31 cellular contexts compared by ENCODE assay signal in genomic region chr4:27059446-27059845, GRCh38.
"Had no signal": no experiment of that assay in that cellular context is flagged by ENCODE, and none has a peak within 500 bp of the region (broad histone marks: within the 10 kb centered on the region; RNA-seq: fewer than 3 reads in every experiment).

No MANE protein-coding gene starts in this region.

- H3K4me3 ChIP-seq: ascending aorta, breast epithelium, coronary artery, dorsolateral prefrontal cortex, esophagus squamous epithelium, gastroesophageal sphincter, heart right ventricle had no signal

- H3K36me3 ChIP-seq: ascending aorta, breast epithelium, esophagus squamous epithelium, gastroesophageal sphincter, heart right ventricle had no signal

- H3K36me3 Mint-ChIP-seq: activated naive CD4-positive, alpha-beta T cell treated with anti-CD3 and anti-CD28 coated beads, Interleukin-2, amount 10 ng/mL, durations not matched to agents 7 days and 5 days; activated naive CD4-positive, alpha-beta T cell treated with anti-CD3 and anti-CD28 coated beads, Interleukin-2, amount 50 U/mL, for 72 hours; activated naive CD8-positive, alpha-beta T cell treated with anti-CD3 and anti-CD28 coated beads, Interleukin-2, amount 10 ng/mL, durations not matched to agents 7 days and 5 days; brain had no signal

- H3K9me3 ChIP-seq: ascending aorta, breast epithelium, esophagus squamous epithelium, gastroesophageal sphincter had no signal

- ATAC-seq: activated CD4-positive, alpha-beta T cell treated with anti-CD3 and anti-CD28 coated beads for 36 hours; activated naive CD4-positive, alpha-beta T cell treated with anti-CD3 and anti-CD28 coated beads, Interleukin-2, amount 50 U/mL, for 72 hours; activated T-cell treated with anti-CD3 and anti-CD28 coated beads, Interleukin-2, amount 50 U/mL, for 72 hours; gastroesophageal sphincter; heart right ventricle; T-helper 17 cell had no signal

- H3K4me3 Mint-ChIP-seq: activated CD4-positive, alpha-beta memory T cell treated with anti-CD3 and anti-CD28 coated beads, Interleukin-2, amount 10 ng/mL, durations not matched to agents 7 days and 5 days; activated CD4-positive, alpha-beta T cell treated with anti-CD3 and anti-CD28 coated beads for 36 hours; activated CD4-positive, alpha-beta T cell treated with anti-CD3 and anti-CD28 coated beads, Interleukin-2, amount 10 ng/mL, durations not matched to agents 24 days and 14 days; activated naive CD4-positive, alpha-beta T cell treated with anti-CD3 and anti-CD28 coated beads, Interleukin-2, amount 10 ng/mL, durations not matched to agents 7 days and 5 days; activated naive CD8-positive, alpha-beta T cell treated with anti-CD3 and anti-CD28 coated beads, Interleukin-2, amount 10 ng/mL, durations not matched to agents 7 days and 5 days; activated T-cell treated with anti-CD3 and anti-CD28 coated beads, Interleukin-2, amount 50 U/mL, for 24 hours; activated T-cell treated with anti-CD3 and anti-CD28 coated beads, Interleukin-2, amount 50 U/mL, for 72 hours; brain; central memory CD8-positive, alpha-beta T cell; dendritic cell treated with granulocyte-macrophage colony-stimulating factor and Interleukin-4, amounts not matched to agents 40 ng/mL and 50 ng/mL, for 4 days; T-helper 17 cell; T-helper 2 cell treated with Interferon-gamma antibody and Interleukin-4, amounts not matched to agents 5 μg/mL and 100 μg/mL, for 36 hours had no signal

- H3K4me1 ChIP-seq: ascending aorta, breast epithelium, esophagus squamous epithelium, gastroesophageal sphincter, heart right ventricle had no signal

- H3K27ac Mint-ChIP-seq: activated CD4-positive, alpha-beta memory T cell treated with anti-CD3 and anti-CD28 coated beads, Interleukin-2, amount 10 ng/mL, durations not matched to agents 7 days and 5 days; activated CD4-positive, alpha-beta T cell treated with anti-CD3 and anti-CD28 coated beads for 36 hours; activated CD4-positive, alpha-beta T cell treated with anti-CD3 and anti-CD28 coated beads, Interleukin-2, amount 10 ng/mL, durations not matched to agents 24 days and 14 days; activated naive CD4-positive, alpha-beta T cell treated with anti-CD3 and anti-CD28 coated beads, Interleukin-2, amount 10 ng/mL, durations not matched to agents 7 days and 5 days; activated naive CD4-positive, alpha-beta T cell treated with anti-CD3 and anti-CD28 coated beads, Interleukin-2, amount 50 U/mL, for 72 hours; activated naive CD8-positive, alpha-beta T cell treated with anti-CD3 and anti-CD28 coated beads, Interleukin-2, amount 10 ng/mL, durations not matched to agents 7 days and 5 days; activated T-cell treated with anti-CD3 and anti-CD28 coated beads, Interleukin-2, amount 50 U/mL, for 24 hours; activated T-cell treated with anti-CD3 and anti-CD28 coated beads, Interleukin-2, amount 50 U/mL, for 72 hours; brain; dendritic cell treated with granulocyte-macrophage colony-stimulating factor and Interleukin-4, amounts not matched to agents 40 ng/mL and 50 ng/mL, for 4 days; T-helper 17 cell; T-helper 2 cell treated with Interferon-gamma antibody and Interleukin-4, amounts not matched to agents 5 μg/mL and 100 μg/mL, for 36 hours had no signal

- H3K27ac ChIP-seq: ascending aorta, breast epithelium, coronary artery, dorsolateral prefrontal cortex, epithelial cell of prostate, esophagus squamous epithelium, gastroesophageal sphincter, heart right ventricle had no signal

- H3K9me3 Mint-ChIP-seq: activated CD4-positive, alpha-beta memory T cell treated with anti-CD3 and anti-CD28 coated beads, Interleukin-2, amount 10 ng/mL, durations not matched to agents 7 days and 5 days; activated CD4-positive, alpha-beta T cell treated with anti-CD3 and anti-CD28 coated beads, Interleukin-2, amount 10 ng/mL, durations not matched to agents 24 days and 14 days; activated naive CD4-positive, alpha-beta T cell treated with anti-CD3 and anti-CD28 coated beads, Interleukin-2, amount 10 ng/mL, durations not matched to agents 7 days and 5 days; activated naive CD4-positive, alpha-beta T cell treated with anti-CD3 and anti-CD28 coated beads, Interleukin-2, amount 50 U/mL, for 72 hours; activated naive CD8-positive, alpha-beta T cell treated with anti-CD3 and anti-CD28 coated beads, Interleukin-2, amount 10 ng/mL, durations not matched to agents 7 days and 5 days; activated T-cell treated with anti-CD3 and anti-CD28 coated beads, Interleukin-2, amount 50 U/mL, for 24 hours; activated T-cell treated with anti-CD3 and anti-CD28 coated beads, Interleukin-2, amount 50 U/mL, for 72 hours; brain; central memory CD8-positive, alpha-beta T cell; dendritic cell treated with granulocyte-macrophage colony-stimulating factor and Interleukin-4, amounts not matched to agents 40 ng/mL and 50 ng/mL, for 4 days; T-helper 2 cell treated with Interferon-gamma antibody and Interleukin-4, amounts not matched to agents 5 μg/mL and 100 μg/mL, for 36 hours had no signal

- H3K27me3 ChIP-seq: ascending aorta had no signal

- DNase-seq: activated CD4-positive, alpha-beta memory T cell treated with anti-CD3 and anti-CD28 coated beads, Interleukin-2, amount 10 ng/mL, durations not matched to agents 7 days and 5 days; activated CD4-positive, alpha-beta T cell treated with anti-CD3 and anti-CD28 coated beads for 36 hours; activated CD4-positive, alpha-beta T cell treated with anti-CD3 and anti-CD28 coated beads, Interleukin-2, amount 10 ng/mL, durations not matched to agents 24 days and 14 days; activated CD4-positive, CD25-positive, alpha-beta regulatory T cell; activated CD4-positive, CD25-positive, alpha-beta regulatory T cell treated with anti-CD3 and anti-CD28 coated beads, Interleukin-2, amount 50 U/mL, for 72 hours; activated CD8-positive, alpha-beta memory T cell treated with anti-CD3 and anti-CD28 coated beads, Interleukin-2, amount 50 U/mL, for 48 hours; activated gamma-delta T cell; activated naive CD4-positive, alpha-beta T cell; activated naive CD4-positive, alpha-beta T cell treated with anti-CD3 and anti-CD28 coated beads, Interleukin-2, amount 10 ng/mL, durations not matched to agents 7 days and 5 days; activated naive CD8-positive, alpha-beta T cell treated with anti-CD3 and anti-CD28 coated beads, Interleukin-2, amount 10 ng/mL, durations not matched to agents 7 days and 5 days; activated T-cell treated with anti-CD3 and anti-CD28 coated beads for 4 hours; activated T-cell treated with anti-CD3 and anti-CD28 coated beads, Interleukin-2, amount 50 U/mL, for 24 hours; activated T-cell treated with anti-CD3 and anti-CD28 coated beads, Interleukin-2, amount 50 U/mL, for 72 hours; dorsolateral prefrontal cortex; effector memory CD4-positive, alpha-beta T cell; esophagus squamous epithelium; foreskin fibroblast; heart right ventricle; T-helper 1 cell; T-helper 17 cell; T1000 had no signal

- H3K4me1 Mint-ChIP-seq: activated CD4-positive, alpha-beta memory T cell treated with anti-CD3 and anti-CD28 coated beads, Interleukin-2, amount 10 ng/mL, durations not matched to agents 7 days and 5 days; activated CD4-positive, alpha-beta T cell treated with anti-CD3 and anti-CD28 coated beads for 36 hours; activated CD4-positive, alpha-beta T cell treated with anti-CD3 and anti-CD28 coated beads, Interleukin-2, amount 10 ng/mL, durations not matched to agents 24 days and 14 days; activated naive CD4-positive, alpha-beta T cell treated with anti-CD3 and anti-CD28 coated beads, Interleukin-2, amount 10 ng/mL, durations not matched to agents 7 days and 5 days; activated naive CD8-positive, alpha-beta T cell treated with anti-CD3 and anti-CD28 coated beads, Interleukin-2, amount 10 ng/mL, durations not matched to agents 7 days and 5 days; central memory CD8-positive, alpha-beta T cell; T-helper 17 cell had no signal
